Comparison of ENCODE assay signal across 19 cellular contexts in genomic region chr12:17577405-17577804, GRCh38.
"Had no signal": no experiment of that assay in that cellular context is flagged by ENCODE, and none has a peak within 500 bp of the region (broad histone marks: within the 10 kb centered on the region; RNA-seq: fewer than 3 reads in every experiment).

No MANE protein-coding gene starts in this region.

- H3K4me1 Mint-ChIP-seq: naive thymus-derived CD4-positive, alpha-beta T cell; nephron progenitor cell; stimulated activated naive B cell treated with anti-CD40 and anti-IgM and Interleukin-4, amounts not matched to agents 10 μg/mL and 1 μg/mL and 100 μg/mL, for 72 hours; stimulated activated naive CD8-positive, alpha-beta T cell treated with anti-CD3 and anti-CD28 coated beads, Interleukin-15, amount 100 ng/mL, for 72 hours had no signal

- H3K9me3 Mint-ChIP-seq: nephron progenitor cell; stimulated activated naive CD8-positive, alpha-beta T cell treated with anti-CD3 and anti-CD28 coated beads, Interleukin-15, amount 100 ng/mL, for 72 hours had no signal

- H3K27me3 ChIP-seq: dorsolateral prefrontal cortex, esophagus squamous epithelium, gastroesophageal sphincter, right atrium auricular region, sigmoid colon, testis, tibial nerve had no signal

- H3K9me3 ChIP-seq: esophagus squamous epithelium, gastroesophageal sphincter, right atrium auricular region, sigmoid colon, testis had no signal

- ATAC-seq: gastroesophageal sphincter; left colon; naive thymus-derived CD4-positive, alpha-beta T cell; stimulated activated naive B cell treated with anti-CD40 and anti-IgM and Interleukin-4, amounts not matched to agents 10 μg/mL and 1 μg/mL and 100 μg/mL, for 72 hours; stimulated activated naive CD8-positive, alpha-beta T cell treated with anti-CD3 and anti-CD28 coated beads, Interleukin-15, amount 100 ng/mL, for 72 hours had no signal

- H3K36me3 ChIP-seq: esophagus squamous epithelium, gastroesophageal sphincter, right atrium auricular region, sigmoid colon, tibial nerve had no signal

- H3K27me3 Mint-ChIP-seq: naive thymus-derived CD4-positive, alpha-beta T cell; stimulated activated naive B cell treated with anti-CD40 and anti-IgM and Interleukin-4, amounts not matched to agents 10 μg/mL and 1 μg/mL and 100 μg/mL, for 72 hours; stimulated activated naive CD8-positive, alpha-beta T cell treated with anti-CD3 and anti-CD28 coated beads, Interleukin-15, amount 100 ng/mL, for 72 hours had no signal

- H3K27ac ChIP-seq: dorsolateral prefrontal cortex, esophagus squamous epithelium, gastroesophageal sphincter, right atrium auricular region, sigmoid colon, skin epidermis, testis, tibial nerve had no signal

- DNase-seq: cortex of kidney; dorsolateral prefrontal cortex; effector CD8-positive, alpha-beta T cell; esophagus squamous epithelium; glutamatergic neuron; left colon; naive thymus-derived CD4-positive, alpha-beta T cell; nephron progenitor cell; posterior cingulate gyrus; sigmoid colon; stimulated activated CD4-positive, alpha-beta T cell treated with anti-CD3 and anti-CD28 coated beads, Interleukin-2, amount 100 ng/mL, for 24 hours; stimulated activated CD4-positive, alpha-beta T cell treated with anti-CD3 and anti-CD28 coated beads, Interleukin-4, amount 100 ng/mL, for 4 hours; stimulated activated naive B cell treated with anti-CD40 and anti-IgM and Interleukin-4, amounts not matched to agents 10 μg/mL and 1 μg/mL and 100 μg/mL, for 72 hours; stimulated activated naive CD8-positive, alpha-beta T cell treated with anti-CD3 and anti-CD28 coated beads, Interleukin-15, amount 100 ng/mL, for 72 hours; testis had no signal

- H3K27ac Mint-ChIP-seq: naive thymus-derived CD4-positive, alpha-beta T cell; nephron progenitor cell; stimulated activated naive B cell treated with anti-CD40 and anti-IgM and Interleukin-4, amounts not matched to agents 10 μg/mL and 1 μg/mL and 100 μg/mL, for 72 hours; stimulated activated naive CD8-positive, alpha-beta T cell treated with anti-CD3 and anti-CD28 coated beads, Interleukin-15, amount 100 ng/mL, for 72 hours had no signal

- H3K4me1 ChIP-seq: esophagus squamous epithelium, gastroesophageal sphincter, right atrium auricular region, sigmoid colon, testis, tibial nerve had no signal

- H3K36me3 Mint-ChIP-seq: naive thymus-derived CD4-positive, alpha-beta T cell; stimulated activated naive B cell treated with anti-CD40 and anti-IgM and Interleukin-4, amounts not matched to agents 10 μg/mL and 1 μg/mL and 100 μg/mL, for 72 hours had no signal

- H3K4me3 Mint-ChIP-seq: naive thymus-derived CD4-positive, alpha-beta T cell; nephron progenitor cell; stimulated activated naive B cell treated with anti-CD40 and anti-IgM and Interleukin-4, amounts not matched to agents 10 μg/mL and 1 μg/mL and 100 μg/mL, for 72 hours; stimulated activated naive CD8-positive, alpha-beta T cell treated with anti-CD3 and anti-CD28 coated beads, Interleukin-15, amount 100 ng/mL, for 72 hours had no signal

- H3K4me3 ChIP-seq: dorsolateral prefrontal cortex, esophagus squamous epithelium, gastroesophageal sphincter, right atrium auricular region, sigmoid colon, skin epidermis, testis, tibial nerve had no signal
